ENCODE assay signal across 16 cellular contexts in the genomic region with DNA sequence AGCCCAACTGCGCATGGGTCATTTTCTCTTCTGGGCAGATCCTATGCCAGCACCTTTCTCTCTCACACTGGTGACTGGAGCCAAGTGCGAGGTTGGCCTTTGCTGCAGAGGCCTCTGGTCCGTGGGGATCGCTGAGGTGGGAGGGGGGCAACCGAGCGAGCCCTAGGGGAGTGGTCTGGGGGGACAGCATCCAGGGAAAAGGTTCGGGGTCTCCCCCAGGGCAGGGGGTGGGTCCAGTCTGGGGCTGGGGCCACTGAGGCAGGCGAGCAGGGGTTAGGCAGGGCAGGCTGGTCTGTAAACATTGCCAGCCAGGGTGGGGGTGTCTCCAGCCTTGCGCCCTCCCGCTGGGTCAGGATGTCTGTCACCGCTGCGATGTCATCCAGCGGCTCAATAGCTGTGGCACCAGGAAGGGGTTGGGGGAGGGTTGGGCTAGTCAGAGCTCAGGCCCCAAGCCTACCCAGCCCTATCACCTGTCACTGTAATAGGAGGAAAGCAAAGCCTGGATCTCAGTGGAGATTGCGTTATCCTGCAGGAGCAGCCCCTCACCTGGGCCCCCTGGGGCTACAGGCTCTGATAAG.
"Had no signal": no experiment of that assay in that cellular context is flagged by ENCODE, and none has a peak within 500 bp of the region (broad histone marks: within the 10 kb centered on the region; RNA-seq: fewer than 3 reads in every experiment).

No MANE protein-coding gene starts in this region.

- ATAC-seq: activated CD8-positive, alpha-beta T cell treated with anti-CD3 and anti-CD28 coated beads, Interleukin-2, amount 10 ng/mL, durations not matched to agents 7 days and 5 days had no signal

- H3K27me3 ChIP-seq: adrenal gland, dorsolateral prefrontal cortex, tibial artery, uterus had no signal

- H3K4me1 ChIP-seq: uterus had no signal

- H3K4me3 Mint-ChIP-seq: activated B cell treated with CpG ODN at 0.5 μM for 24 hours; activated CD4-positive, alpha-beta T cell treated with anti-CD3 and anti-CD28 coated beads, Interleukin-2, amount 10 ng/mL, durations not matched to agents 24 days and 14 days; activated CD8-positive, alpha-beta T cell treated with anti-CD3 and anti-CD28 coated beads, Interleukin-2, amount 10 ng/mL, durations not matched to agents 7 days and 5 days; activated naive CD4-positive, alpha-beta T cell treated with anti-CD3 and anti-CD28 coated beads, Interleukin-2, amount 50 U/mL, for 24 hours; mesothelial cell of epicardium had no signal

- H3K27ac Mint-ChIP-seq: activated B cell treated with CpG ODN at 0.5 μM for 24 hours; activated CD4-positive, alpha-beta T cell treated with anti-CD3 and anti-CD28 coated beads, Interleukin-2, amount 10 ng/mL, durations not matched to agents 24 days and 14 days; activated naive CD4-positive, alpha-beta T cell treated with anti-CD3 and anti-CD28 coated beads, Interleukin-2, amount 50 U/mL, for 24 hours had no signal

- H3K4me3 ChIP-seq: adrenal gland, dorsolateral prefrontal cortex, tibial artery, uterus had no signal

- H3K27ac ChIP-seq: adrenal gland, neutrophil, tibial artery, uterus had no signal

- H3K27me3 Mint-ChIP-seq: activated B cell treated with CpG ODN at 0.5 μM for 24 hours; activated CD4-positive, alpha-beta T cell treated with anti-CD3 and anti-CD28 coated beads, Interleukin-2, amount 10 ng/mL, durations not matched to agents 24 days and 14 days; activated naive CD4-positive, alpha-beta T cell treated with anti-CD3 and anti-CD28 coated beads, Interleukin-2, amount 50 U/mL, for 24 hours had no signal

- H3K36me3 ChIP-seq: neutrophil, uterus had no signal

- H3K9me3 Mint-ChIP-seq: activated B cell treated with CpG ODN at 0.5 μM for 24 hours; activated CD4-positive, alpha-beta T cell treated with anti-CD3 and anti-CD28 coated beads, Interleukin-2, amount 10 ng/mL, durations not matched to agents 24 days and 14 days; activated naive CD4-positive, alpha-beta T cell treated with anti-CD3 and anti-CD28 coated beads, Interleukin-2, amount 50 U/mL, for 24 hours; mesothelial cell of epicardium had no signal

- H3K9me3 ChIP-seq: adrenal gland, neutrophil, tibial artery, uterus had no signal

- DNase-seq: activated B cell treated with CpG ODN at 0.5 μM for 24 hours; activated CD4-positive, alpha-beta T cell treated with anti-CD3 and anti-CD28 coated beads, Interleukin-2, amount 10 ng/mL, durations not matched to agents 24 days and 14 days; activated CD8-positive, alpha-beta memory T cell treated with anti-CD3 and anti-CD28 coated beads, Interleukin-2, amount 50 U/mL, for 4 hours; activated CD8-positive, alpha-beta T cell treated with anti-CD3 and anti-CD28 coated beads, Interleukin-2, amount 10 ng/mL, durations not matched to agents 7 days and 5 days; activated effector memory CD4-positive, alpha-beta T cell treated with anti-CD3 and anti-CD28 coated beads, Interleukin-2, amount 50 U/mL, for 16 hours; activated T-cell treated with anti-CD3 and anti-CD28 coated beads, Interleukin-2, amount 50 U/mL, for 48 hours; adrenal gland; stimulated activated CD4-positive, alpha-beta T cell treated with anti-CD3 and anti-CD28 coated beads, Interleukin-4, amount 100 ng/mL, for 24 hours; stimulated activated naive CD4-positive, alpha-beta T cell; T-helper 2 cell; tibial artery had no signal
